11 cellular contexts compared by ENCODE assay signal in the genomic region with DNA sequence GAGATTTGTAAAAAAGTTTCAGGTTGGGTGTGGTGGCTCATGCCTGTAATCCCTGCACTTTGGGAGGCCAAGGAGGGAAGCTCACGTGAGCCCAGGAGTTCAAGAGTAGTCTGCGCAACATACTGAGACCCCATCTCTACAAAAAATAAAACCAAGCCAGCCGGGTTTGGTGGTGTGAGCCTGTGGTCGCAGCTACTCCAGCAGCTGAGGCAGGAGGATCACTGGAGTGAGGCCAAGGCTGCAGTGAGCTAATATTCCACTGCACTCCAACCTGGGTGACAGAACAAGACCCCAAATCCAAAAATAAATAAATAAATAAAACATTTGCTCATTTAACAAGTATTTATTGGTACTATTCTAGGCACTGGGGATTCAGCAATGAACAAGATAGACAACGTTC. TPM values are rescaled to one million over a fixed set of nuclear protein-coding genes. Genes with fewer than 3 reads are reported as not detected.
A peak's percentile ranks its signal among the peaks of the same experiment; 100 is the strongest.
DNase-seq lines count a peak whose midpoint lies in the region; ATAC-seq and TF ChIP-seq lines count a peak whose summit lies in the region.
"Had no signal": no experiment of that assay in that cellular context is flagged by ENCODE, and none has a peak within 500 bp of the region (broad histone marks: within the 10 kb centered on the region; RNA-seq: fewer than 3 reads in every experiment).

No MANE protein-coding gene starts in this region.

- no peak overlapping the region for H3K18ac ChIP-seq in H9 (ENCODE audit: insufficient read length, low read depth, low read length)

- no peak overlapping the region for H4K91ac ChIP-seq in H9 (ENCODE audit: insufficient read length, low read depth, low read length)

- no peak overlapping the region for H2BK120ac ChIP-seq in H9 (ENCODE audit: low read depth, low read length, poor library complexity, severe bottlenecking)

- H3K4me3 Mint-ChIP-seq in H9 (peak overlapping the region; percentile 99), mesothelial cell of epicardium (peak overlapping the region; percentile 99)
- H3K4me3 Mint-ChIP-seq in activated T-helper 17 cell treated with anti-CD3 and anti-CD28 coated beads, Interleukin-2, amount 50 U/mL, for 72 hours, result peak overlapping the region; percentile 93

- peak overlapping the region; percentile 87 for H3K4me3 ChIP-seq in ACC112 (ENCODE audit: low read depth, low read length)

- H3K79me1 ChIP-seq in H9 (ENCODE audit: insufficient read depth, low read depth, low read length, poor library complexity, severe bottlenecking), result peaks cover 11% of the 10 kb centered on the region

- H2AFZ ChIP-seq in ACC112 (ENCODE audit: low read length, unreplicated experiment), result no peak overlapping the region
- H2AFZ ChIP-seq in H9 (ENCODE audit: low read length), result no peak overlapping the region

- in situ Hi-C loops in G401 (cut with HindIII; ENCODE audit: low sequenced_read_pairs), result no loop called here

- H3K79me2 ChIP-seq in ACC112 (ENCODE audit: control insufficient read depth, insufficient read depth, low read length, unreplicated experiment) (peaks cover 65% of the 10 kb centered on the region), H9 (ENCODE audit: insufficient read depth, low read length) (peaks cover 10% of the 10 kb centered on the region; the same call in 1 of the 2 replicates)

- no peak for TF ChIP-seq CTCF in H9 (conservative IDR thresholded peaks at IDR 0.05)
- no peak for TF ChIP-seq CTCF in mesothelial cell of epicardium (IDR thresholded peaks at IDR 0.05; ENCODE audit: unreplicated experiment)

- H3K36me3 ChIP-seq in ACC112 (ENCODE audit: insufficient read depth, low read length), result peaks cover 12% of the 10 kb centered on the region; the same call in 1 of the 2 replicates

- no peak overlapping the region for H3K56ac ChIP-seq in H9 (ENCODE audit: insufficient read length, low read depth, low read length)

- no peak for ATAC-seq in activated T-helper 17 cell treated with anti-CD3 and anti-CD28 coated beads, Interleukin-2, amount 50 U/mL, for 72 hours (replicated peaks)
- no peak for ATAC-seq in GM19035 (IDR thresholded peaks at IDR 0.05; ENCODE audit: unreplicated experiment)
- ATAC-seq: Right ventricle myocardium inferior had no signal

- H3K9me3 Mint-ChIP-seq in H9 (no peaks in the 10 kb centered on the region), mesothelial cell of epicardium (no peaks in the 10 kb centered on the region)
- H3K9me3 Mint-ChIP-seq in activated T-helper 17 cell treated with anti-CD3 and anti-CD28 coated beads, Interleukin-2, amount 50 U/mL, for 72 hours, result no peaks in the 10 kb centered on the region

- no CpG with 5 or more reads among the region's 5 CpGs for WGBS in H9 (ENCODE audit: extremely low coverage, insufficient read length, low lambda C conversion rate)

- no peaks in the 10 kb centered on the region for H3K27me3 ChIP-seq in ACC112 (ENCODE audit: insufficient read depth, low read length)
- H3K27me3 ChIP-seq in H9 (ENCODE audit: insufficient read depth, low read length), result no peaks in the 10 kb centered on the region

- H4K20me1 ChIP-seq in H9 (ENCODE audit: control insufficient read depth, insufficient read depth, insufficient read length), result no peaks in the 10 kb centered on the region

- no peak overlapping the region for H2BK15ac ChIP-seq in H9 (ENCODE audit: low read depth, low read length)

- no peak overlapping the region for H3T11ph ChIP-seq in H9 (ENCODE audit: low read length)

- no peak overlapping the region for H2BK12ac ChIP-seq in H9 (ENCODE audit: insufficient read length, low read depth, low read length)

- H4K8ac ChIP-seq in H9 (replicated peaks; ENCODE audit: insufficient read length, low read depth, low read length), result no peak overlapping the region

- no peak overlapping the region for H3K23ac ChIP-seq in H9 (ENCODE audit: insufficient read length, low read depth, low read length)

- no peak overlapping the region for H3K9ac ChIP-seq in H9 (ENCODE audit: extremely low read depth, insufficient read length, low read length)

- no peak overlapping the region for H3K14ac ChIP-seq in H9 (ENCODE audit: insufficient read depth, low read length)

- H3K4me1 Mint-ChIP-seq in H9 (peaks cover 27 to 28% of the 10 kb centered on the region in 2 experiments), mesothelial cell of epicardium (peaks cover 46% of the 10 kb centered on the region)
- H3K4me1 Mint-ChIP-seq in activated T-helper 17 cell treated with anti-CD3 and anti-CD28 coated beads, Interleukin-2, amount 50 U/mL, for 72 hours, result peaks cover 22% of the 10 kb centered on the region

- peaks cover 8 to 35% (median 31%) of the 10 kb centered on the region in 3 experiments; a peak in 6 of 7 replicates for H3K36me3 Mint-ChIP-seq in H9 (ENCODE audit: insufficient read depth in 1 of 3, low read depth in 3 of 3)
- H3K36me3 Mint-ChIP-seq in activated T-helper 17 cell treated with anti-CD3 and anti-CD28 coated beads, Interleukin-2, amount 50 U/mL, for 72 hours (ENCODE audit: low read depth), result peaks cover 86% of the 10 kb centered on the region
- peaks cover 9% of the 10 kb centered on the region for H3K36me3 Mint-ChIP-seq in mesothelial cell of epicardium

- H3K23me2 ChIP-seq in H9 (ENCODE audit: insufficient read length, low read depth, low read length, poor library complexity, severe bottlenecking), result peaks cover 3% of the 10 kb centered on the region

- H3K27ac ChIP-seq in ACC112 (ENCODE audit: low read depth, low read length), result no peak overlapping the region
- H3K27ac ChIP-seq in H9 (ENCODE audit: insufficient read length, low read depth, low read length), result no peak overlapping the region

- H2BK20ac ChIP-seq in H9 (ENCODE audit: low read depth, low read length, poor library complexity, severe bottlenecking), result no peak overlapping the region

- H2AK5ac ChIP-seq in H9 (ENCODE audit: insufficient read length, low read length), result no peak overlapping the region

- H3K4ac ChIP-seq in H9 (ENCODE audit: low read depth, low read length), result no peak overlapping the region

- peak overlapping the region; percentile 99 for H3K4me2 ChIP-seq in H9 (ENCODE audit: insufficient read depth, insufficient read length, low read length)

- DNase-seq in H9, result no peak
- no peak for DNase-seq in mesothelial cell of epicardium (ENCODE audit: low spot score in 2 of 2, unreplicated experiment in 2 of 2)
- no peak for DNase-seq in G401 (ENCODE audit: low spot score)
- no peak for DNase-seq in COR-L47 (lab: John Stamatoyannopoulos, UW)
- DNase-seq in stimulated activated CD4-positive, alpha-beta T cell treated with anti-CD3 and anti-CD28 coated beads, Interleukin-15, amount 100 ng/mL, for 24 hours, result no peak
- DNase-seq: activated CD8-positive, alpha-beta memory T cell treated with anti-CD3 and anti-CD28 coated beads, Interleukin-2, amount 50 U/mL, for 4 hours; NCI-H1694 had no signal

- no peaks in the 10 kb centered on the region for H3K9me3 ChIP-seq in H9 (ENCODE audit: control insufficient read depth, low read depth, low read length)

- H3K4me1 ChIP-seq in ACC112 (ENCODE audit: control insufficient read depth, insufficient read depth, low read length, unreplicated experiment) (peaks cover 30% of the 10 kb centered on the region), H9 (ENCODE audit: insufficient read depth, low read length) (no peaks in the 10 kb centered on the region; the same call in 1 of the 2 replicates)

- H4K5ac ChIP-seq in H9 (ENCODE audit: insufficient read length, low read depth, low read length), result no peak overlapping the region

- H3K27ac Mint-ChIP-seq in H9, result peak overlapping the region in 1 of 3 experiments; percentile 44; a peak in 3 of 7 replicates
- peak overlapping the region; percentile 96 for H3K27ac Mint-ChIP-seq in activated T-helper 17 cell treated with anti-CD3 and anti-CD28 coated beads, Interleukin-2, amount 50 U/mL, for 72 hours
- peak overlapping the region; percentile 99 for H3K27ac Mint-ChIP-seq in mesothelial cell of epicardium

- H3K27me3 Mint-ChIP-seq in H9 (ENCODE audit: low read depth) (no peaks in the 10 kb centered on the region), mesothelial cell of epicardium (ENCODE audit: low read depth) (no peaks in the 10 kb centered on the region)
- no peaks in the 10 kb centered on the region for H3K27me3 Mint-ChIP-seq in activated T-helper 17 cell treated with anti-CD3 and anti-CD28 coated beads, Interleukin-2, amount 50 U/mL, for 72 hours

- H2BK5ac ChIP-seq in H9 (ENCODE audit: insufficient read length, low read length), result no peak overlapping the region

RNA-seq across cellular contexts. Expression of a gene that starts 1.5 kb away (rescaled TPM):
- total RNA-seq in H9 (2021), result 41.1 and 45.9 TPM in 2 replicates
- 10 to 100 TPM; 30.2 to 32.8 TPM for total RNA-seq in activated T-helper 17 cell treated with anti-CD3 and anti-CD28 coated beads, Interleukin-2, amount 50 U/mL, for 72 hours
- total RNA-seq in mesothelial cell of epicardium, result 21.0 to 23.5 TPM (median 23.1 TPM) in 3 replicates
- 65.5 and 76.8 TPM in 2 replicates for total RNA-seq in G401 (2014; rRNA removed; shearing (Covaris generic))

RNA-seq across cellular contexts. Expression of a gene that starts 5.1 kb away (rescaled TPM):
- total RNA-seq in H9 (2021) (41.0 and 44.3 TPM in 2 replicates), mesothelial cell of epicardium (121 to 131 TPM (median 122 TPM) in 3 replicates)
- 100 to 1,000 TPM in 1 of 2 donors, 10 to 100 TPM in 1; 66.1 to 113 TPM for total RNA-seq in activated T-helper 17 cell treated with anti-CD3 and anti-CD28 coated beads, Interleukin-2, amount 50 U/mL, for 72 hours
- 22.8 and 30.6 TPM in 2 replicates for total RNA-seq in G401 (2014; rRNA removed; shearing (Covaris generic))

RNA-seq across cellular contexts. Expression of a gene that starts 31.1 kb away (rescaled TPM):
- total RNA-seq in H9 (2021) (22.0 and 22.9 TPM in 2 replicates), mesothelial cell of epicardium (37.2 to 40.8 TPM (median 38.7 TPM) in 3 replicates)
- total RNA-seq in activated T-helper 17 cell treated with anti-CD3 and anti-CD28 coated beads, Interleukin-2, amount 50 U/mL, for 72 hours, result 10 to 100 TPM; 41.2 to 64.0 TPM
- 3.7 and 6.9 TPM in 2 replicates for total RNA-seq in G401 (2014; rRNA removed; shearing (Covaris generic))

RNA-seq across cellular contexts. Expression of a gene that starts 36.1 kb away (rescaled TPM):
- 62.4 and 63.0 TPM in 2 replicates for total RNA-seq in H9 (2021)
- 100 to 1,000 TPM in 1 of 2 donors, 10 to 100 TPM in 1; 98.5 to 129 TPM for total RNA-seq in activated T-helper 17 cell treated with anti-CD3 and anti-CD28 coated beads, Interleukin-2, amount 50 U/mL, for 72 hours
- 74.8 to 77.6 TPM (median 75.5 TPM) in 3 replicates for total RNA-seq in mesothelial cell of epicardium
- 49.0 and 54.4 TPM in 2 replicates for total RNA-seq in G401 (2014; rRNA removed; shearing (Covaris generic))
